Comparison of ENCODE assay signal across 16 cellular contexts in the genomic region with DNA sequence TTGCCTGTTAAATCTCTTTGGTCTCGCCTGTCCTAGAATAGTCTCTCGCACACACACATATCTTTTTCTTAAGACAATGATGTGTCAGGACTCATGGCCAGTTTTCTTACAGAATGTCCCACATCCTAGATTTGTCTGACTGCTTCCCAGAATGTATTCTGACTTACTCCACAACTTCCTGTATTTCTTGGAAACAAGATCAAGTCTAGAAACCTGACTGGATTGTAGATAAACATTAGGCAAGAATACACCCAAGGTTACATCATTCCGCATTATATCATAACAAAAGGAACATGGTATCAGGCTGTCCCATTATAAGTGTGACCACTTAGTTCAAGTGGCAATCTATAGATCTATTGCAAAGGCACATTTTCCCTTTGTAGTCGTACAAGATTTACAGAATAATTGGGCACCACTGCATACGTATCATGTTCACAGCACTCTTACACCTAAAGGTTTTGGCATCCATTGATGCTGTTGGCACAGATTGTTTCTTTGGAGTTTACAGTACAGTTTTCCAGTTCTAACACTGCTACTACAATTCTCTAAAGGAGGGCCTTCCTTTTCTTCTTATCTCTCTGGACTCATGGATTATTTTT. TPM values are rescaled to one million over a fixed set of nuclear protein-coding genes. Genes with fewer than 3 reads are reported as not detected.
DNase-seq lines count a peak whose midpoint lies in the region; ATAC-seq, FAIRE-seq and TF ChIP-seq lines count a peak whose summit lies in the region.
"Had no signal": no experiment of that assay in that cellular context is flagged by ENCODE, and none has a peak within 500 bp of the region (broad histone marks: within the 10 kb centered on the region; RNA-seq: fewer than 3 reads in every experiment).

No MANE protein-coding gene starts in this region.

- H3K27me3 Mint-ChIP-seq in activated T-helper 2 cell treated with anti-CD3 and anti-CD28 coated beads, Interferon-gamma antibody, Interleukin-2, Interleukin-4, amounts not matched to agents 10 μg/mL and 5 μg/mL and 100 μg/mL, durations not matched to agents 14 hours and 24 hours and 36 hours (ENCODE audit: low read depth) = no peaks in the 10 kb centered on the region
- H3K27me3 Mint-ChIP-seq in activated T-helper 1 cell treated with anti-CD3 and anti-CD28 coated beads, Interleukin-12 subunit alpha, Interleukin-12 subunit beta, Interleukin-2, Interleukin-4 antibody, amounts not matched to agents 30 ng/mL and 10 ng/mL and 1 ng/mL, durations not matched to agents 14 hours and 24 hours and 36 hours (ENCODE audit: insufficient read depth) = no peaks in the 10 kb centered on the region
- H3K27me3 Mint-ChIP-seq: brain; CD4-positive, alpha-beta T cell had no signal

- no peak overlapping the region for H3K27ac Mint-ChIP-seq in activated T-helper 2 cell treated with anti-CD3 and anti-CD28 coated beads, Interferon-gamma antibody, Interleukin-2, Interleukin-4, amounts not matched to agents 10 μg/mL and 5 μg/mL and 100 μg/mL, durations not matched to agents 14 hours and 24 hours and 36 hours
- no peak overlapping the region for H3K27ac Mint-ChIP-seq in activated T-helper 1 cell treated with anti-CD3 and anti-CD28 coated beads, Interleukin-12 subunit alpha, Interleukin-12 subunit beta, Interleukin-2, Interleukin-4 antibody, amounts not matched to agents 30 ng/mL and 10 ng/mL and 1 ng/mL, durations not matched to agents 14 hours and 24 hours and 36 hours
- H3K27ac Mint-ChIP-seq: CD4-positive, alpha-beta T cell had no signal

- H3K4me1 ChIP-seq in osteoblast (ENCODE audit: insufficient read depth, low read length) = peaks cover 17% of the 10 kb centered on the region

- no peak for ATAC-seq in GM18505 (IDR thresholded peaks at IDR 0.05; ENCODE audit: unreplicated experiment)
- ATAC-seq: activated T-cell treated with anti-CD3 and anti-CD28 coated beads, Interleukin-2, amount 50 U/mL, for 4 hours; stimulated activated naive CD8-positive, alpha-beta T cell treated with anti-CD3 and anti-CD28 coated beads, Interleukin-15, Interleukin-2, amounts not matched to agents 100 U/mL and 50 U/mL, for 24 hours had no signal

- no peak for TF ChIP-seq POLR2A in GM18505 (IDR thresholded peaks at IDR 0.05; ENCODE audit: borderline replicate concordance, extremely low read depth, insufficient read depth, insufficient read length)

- intact Hi-C loops in activated T-helper 2 cell treated with anti-CD3 and anti-CD28 coated beads, Interferon-gamma antibody, Interleukin-2, Interleukin-4, amounts not matched to agents 10 μg/mL and 5 μg/mL and 100 μg/mL, durations not matched to agents 14 hours and 24 hours and 36 hours (cut with micrococcal nuclease) = no loop called here
- intact Hi-C loops in activated T-helper 1 cell treated with anti-CD3 and anti-CD28 coated beads, Interleukin-12 subunit alpha, Interleukin-12 subunit beta, Interleukin-2, Interleukin-4 antibody, amounts not matched to agents 30 ng/mL and 10 ng/mL and 1 ng/mL, durations not matched to agents 14 hours and 24 hours and 36 hours (cut with micrococcal nuclease) = loop anchor here (10.0 kb wide), 2 partner anchors 635 to 1045 kb away; no protein-coding TSS in a partner anchor

- H4K20me1 ChIP-seq in osteoblast (ENCODE audit: insufficient read depth, low read length) = peaks cover 3% of the 10 kb centered on the region

- peaks cover 4% of the 10 kb centered on the region for H3K9me3 Mint-ChIP-seq in activated T-helper 2 cell treated with anti-CD3 and anti-CD28 coated beads, Interferon-gamma antibody, Interleukin-2, Interleukin-4, amounts not matched to agents 10 μg/mL and 5 μg/mL and 100 μg/mL, durations not matched to agents 14 hours and 24 hours and 36 hours
- H3K9me3 Mint-ChIP-seq in activated T-helper 1 cell treated with anti-CD3 and anti-CD28 coated beads, Interleukin-12 subunit alpha, Interleukin-12 subunit beta, Interleukin-2, Interleukin-4 antibody, amounts not matched to agents 30 ng/mL and 10 ng/mL and 1 ng/mL, durations not matched to agents 14 hours and 24 hours and 36 hours = no peaks in the 10 kb centered on the region
- H3K9me3 Mint-ChIP-seq: activated T-cell treated with anti-CD3 and anti-CD28 coated beads, Interleukin-2, amount 50 U/mL, for 4 hours had no signal

- H2AFZ ChIP-seq in osteoblast (ENCODE audit: low read length) = no peak overlapping the region

- peaks cover 44% of the 10 kb centered on the region for H3K79me2 ChIP-seq in osteoblast (ENCODE audit: insufficient read depth, low read length)

- H3K4me3 Mint-ChIP-seq in activated T-helper 2 cell treated with anti-CD3 and anti-CD28 coated beads, Interferon-gamma antibody, Interleukin-2, Interleukin-4, amounts not matched to agents 10 μg/mL and 5 μg/mL and 100 μg/mL, durations not matched to agents 14 hours and 24 hours and 36 hours (ENCODE audit: low read depth) = no peak overlapping the region
- H3K4me3 Mint-ChIP-seq in activated T-helper 1 cell treated with anti-CD3 and anti-CD28 coated beads, Interleukin-12 subunit alpha, Interleukin-12 subunit beta, Interleukin-2, Interleukin-4 antibody, amounts not matched to agents 30 ng/mL and 10 ng/mL and 1 ng/mL, durations not matched to agents 14 hours and 24 hours and 36 hours = no peak overlapping the region
- H3K4me3 Mint-ChIP-seq: activated T-cell treated with anti-CD3 and anti-CD28 coated beads, Interleukin-2, amount 50 U/mL, for 4 hours; brain; CD4-positive, alpha-beta T cell had no signal

- H3K4me2 ChIP-seq in osteoblast (ENCODE audit: insufficient read depth, low read length) = no peak overlapping the region

- no peak for TF ChIP-seq CTCF in fibroblast of pulmonary artery (IDR thresholded peaks at IDR 0.05; ENCODE audit: low read length, missing control alignments)
- no peak for TF ChIP-seq CTCF in osteoblast (IDR thresholded peaks at IDR 0.05; ENCODE audit: extremely low read depth, low read depth, low read length)

- no peaks in the 10 kb centered on the region for H3K9me3 ChIP-seq in osteoblast (ENCODE audit: low read depth, low read length)

- H3K4me3 ChIP-seq in fibroblast of pulmonary artery (replicated peaks; ENCODE audit: low read depth, low read length) (no peak overlapping the region), osteoblast (ENCODE audit: insufficient read depth, low read length) (no peak overlapping the region)

- peak overlapping the region; percentile 65 for H3K27ac ChIP-seq in osteoblast (ENCODE audit: low read depth, low read length)

- no peaks in the 10 kb centered on the region for H3K36me3 ChIP-seq in osteoblast (ENCODE audit: insufficient read depth, low read length)

- peaks cover 28% of the 10 kb centered on the region for H3K4me1 Mint-ChIP-seq in activated T-helper 2 cell treated with anti-CD3 and anti-CD28 coated beads, Interferon-gamma antibody, Interleukin-2, Interleukin-4, amounts not matched to agents 10 μg/mL and 5 μg/mL and 100 μg/mL, durations not matched to agents 14 hours and 24 hours and 36 hours (ENCODE audit: low read depth)
- H3K4me1 Mint-ChIP-seq in activated T-helper 1 cell treated with anti-CD3 and anti-CD28 coated beads, Interleukin-12 subunit alpha, Interleukin-12 subunit beta, Interleukin-2, Interleukin-4 antibody, amounts not matched to agents 30 ng/mL and 10 ng/mL and 1 ng/mL, durations not matched to agents 14 hours and 24 hours and 36 hours (ENCODE audit: low read depth) = peaks cover 34% of the 10 kb centered on the region
- H3K4me1 Mint-ChIP-seq: brain had no signal

- H3K36me3 Mint-ChIP-seq in activated T-helper 2 cell treated with anti-CD3 and anti-CD28 coated beads, Interferon-gamma antibody, Interleukin-2, Interleukin-4, amounts not matched to agents 10 μg/mL and 5 μg/mL and 100 μg/mL, durations not matched to agents 14 hours and 24 hours and 36 hours (ENCODE audit: low read depth) = peaks cover 36% of the 10 kb centered on the region
- peaks cover 15% of the 10 kb centered on the region for H3K36me3 Mint-ChIP-seq in activated T-helper 1 cell treated with anti-CD3 and anti-CD28 coated beads, Interleukin-12 subunit alpha, Interleukin-12 subunit beta, Interleukin-2, Interleukin-4 antibody, amounts not matched to agents 30 ng/mL and 10 ng/mL and 1 ng/mL, durations not matched to agents 14 hours and 24 hours and 36 hours (ENCODE audit: low read depth)

- no peak for DNase-seq in GM19239 (ENCODE audit: insufficient read length, low spot score)
- peak; percentile 86 for DNase-seq in OCI-M1 (lab: John Stamatoyannopoulos, UW)
- DNase-seq in fibroblast of pulmonary artery (ENCODE audit: low read depth) = peak; percentile 93
- no peak for DNase-seq in osteoblast (ENCODE audit: insufficient read length, low spot score, missing footprints)
- no peak for DNase-seq in activated T-helper 2 cell treated with anti-CD3 and anti-CD28 coated beads, Interferon-gamma antibody, Interleukin-2, Interleukin-4, amounts not matched to agents 10 μg/mL and 5 μg/mL and 100 μg/mL, durations not matched to agents 14 hours and 24 hours and 36 hours (ENCODE audit: low spot score)
- DNase-seq in activated T-helper 1 cell treated with anti-CD3 and anti-CD28 coated beads, Interleukin-12 subunit alpha, Interleukin-12 subunit beta, Interleukin-2, Interleukin-4 antibody, amounts not matched to agents 30 ng/mL and 10 ng/mL and 1 ng/mL, durations not matched to agents 14 hours and 24 hours and 36 hours (ENCODE audit: low spot score) = no peak
- no peak for DNase-seq in NCI-H524 (lab: John Stamatoyannopoulos, UW)
- DNase-seq: activated CD4-positive, alpha-beta T cell treated with anti-CD3 and anti-CD28 coated beads for 1 hour; activated T-cell treated with anti-CD3 and anti-CD28 coated beads, Interleukin-2, amount 50 U/mL, for 4 hours; CD4-positive, alpha-beta T cell; NCI-H1105 treated with DMSO at 0.1 percent for 48 hours; NK-92 treated with Interleukin-12 subunit alpha and Interleukin-12 subunit beta, amount 100 ng/mL, for 24 hours; stimulated activated CD4-positive, alpha-beta T cell treated with anti-CD3 and anti-CD28 coated beads, Interleukin-4, amount 100 ng/mL, for 1 hour; stimulated activated naive CD8-positive, alpha-beta T cell treated with anti-CD3 and anti-CD28 coated beads, Interleukin-15, Interleukin-2, amounts not matched to agents 100 U/mL and 50 U/mL, for 24 hours had no signal

- H3K27me3 ChIP-seq in osteoblast (ENCODE audit: insufficient read depth, low read length) = no peaks in the 10 kb centered on the region

- FAIRE-seq in GM19239 (lab: Jason Lieb, UNC) = peak; percentile 67

RNA-seq across cellular contexts. Expression of gene FBXW7, which starts 56.4 kb away (rescaled TPM):
- total RNA-seq in osteoblast = 74.9 and 76.3 TPM in 2 replicates
- 37.8 and 47.3 TPM in 2 replicates for total RNA-seq in activated T-helper 2 cell treated with anti-CD3 and anti-CD28 coated beads, Interferon-gamma antibody, Interleukin-2, Interleukin-4, amounts not matched to agents 10 μg/mL and 5 μg/mL and 100 μg/mL, durations not matched to agents 14 hours and 24 hours and 36 hours
- 53.0 and 53.3 TPM in 2 replicates for total RNA-seq in activated T-helper 1 cell treated with anti-CD3 and anti-CD28 coated beads, Interleukin-12 subunit alpha, Interleukin-12 subunit beta, Interleukin-2, Interleukin-4 antibody, amounts not matched to agents 30 ng/mL and 10 ng/mL and 1 ng/mL, durations not matched to agents 14 hours and 24 hours and 36 hours

Comparison
In these comparisons a context has a peak if more than half of its experiments do, and no peak if none do; other contexts are left out.
1. DNase-seq: peak in OCI-M1 (single experiment) and fibroblast of pulmonary artery (single experiment); none in GM19239 (single experiment), osteoblast (single experiment), activated T-helper 2 cell treated with anti-CD3 and anti-CD28 coated beads, Interferon-gamma antibody, Interleukin-2, Interleukin-4, amounts not matched to agents 10 μg/mL and 5 μg/mL and 100 μg/mL, durations not matched to agents 14 hours and 24 hours and 36 hours (single experiment), activated T-helper 1 cell treated with anti-CD3 and anti-CD28 coated beads, Interleukin-12 subunit alpha, Interleukin-12 subunit beta, Interleukin-2, Interleukin-4 antibody, amounts not matched to agents 30 ng/mL and 10 ng/mL and 1 ng/mL, durations not matched to agents 14 hours and 24 hours and 36 hours (single experiment) and NCI-H524 (0 of 2).